ENCODE assay signal across 1 cellular context in the genomic region with DNA sequence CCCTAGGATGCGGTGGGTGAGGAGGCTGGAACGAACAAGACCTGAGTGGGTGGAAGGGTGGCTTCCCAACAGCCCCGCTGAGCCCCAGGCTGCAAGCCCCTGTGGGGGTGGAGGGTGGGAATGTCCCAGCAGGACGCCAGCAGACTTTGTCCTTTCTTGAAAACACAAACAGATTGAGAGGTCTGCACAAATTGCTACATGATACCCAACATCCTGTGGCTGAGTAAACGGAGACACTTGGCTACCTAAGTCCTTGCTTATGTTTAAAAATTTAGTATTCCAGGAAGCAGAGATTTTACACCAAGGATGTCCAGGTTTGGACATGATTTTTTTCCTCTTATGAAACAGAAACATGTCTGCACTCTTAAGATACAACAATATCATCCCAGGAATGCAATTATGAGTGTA.
TF ChIP-seq lines count a peak whose summit lies in the region.

No MANE protein-coding gene starts in this region.

TF ChIP-seq in GM12878, 131 proteins besides CTCF, POLR2A, EP300 and RAD21 (continued from another document):
- TF ChIP-seq, protein P1, sequence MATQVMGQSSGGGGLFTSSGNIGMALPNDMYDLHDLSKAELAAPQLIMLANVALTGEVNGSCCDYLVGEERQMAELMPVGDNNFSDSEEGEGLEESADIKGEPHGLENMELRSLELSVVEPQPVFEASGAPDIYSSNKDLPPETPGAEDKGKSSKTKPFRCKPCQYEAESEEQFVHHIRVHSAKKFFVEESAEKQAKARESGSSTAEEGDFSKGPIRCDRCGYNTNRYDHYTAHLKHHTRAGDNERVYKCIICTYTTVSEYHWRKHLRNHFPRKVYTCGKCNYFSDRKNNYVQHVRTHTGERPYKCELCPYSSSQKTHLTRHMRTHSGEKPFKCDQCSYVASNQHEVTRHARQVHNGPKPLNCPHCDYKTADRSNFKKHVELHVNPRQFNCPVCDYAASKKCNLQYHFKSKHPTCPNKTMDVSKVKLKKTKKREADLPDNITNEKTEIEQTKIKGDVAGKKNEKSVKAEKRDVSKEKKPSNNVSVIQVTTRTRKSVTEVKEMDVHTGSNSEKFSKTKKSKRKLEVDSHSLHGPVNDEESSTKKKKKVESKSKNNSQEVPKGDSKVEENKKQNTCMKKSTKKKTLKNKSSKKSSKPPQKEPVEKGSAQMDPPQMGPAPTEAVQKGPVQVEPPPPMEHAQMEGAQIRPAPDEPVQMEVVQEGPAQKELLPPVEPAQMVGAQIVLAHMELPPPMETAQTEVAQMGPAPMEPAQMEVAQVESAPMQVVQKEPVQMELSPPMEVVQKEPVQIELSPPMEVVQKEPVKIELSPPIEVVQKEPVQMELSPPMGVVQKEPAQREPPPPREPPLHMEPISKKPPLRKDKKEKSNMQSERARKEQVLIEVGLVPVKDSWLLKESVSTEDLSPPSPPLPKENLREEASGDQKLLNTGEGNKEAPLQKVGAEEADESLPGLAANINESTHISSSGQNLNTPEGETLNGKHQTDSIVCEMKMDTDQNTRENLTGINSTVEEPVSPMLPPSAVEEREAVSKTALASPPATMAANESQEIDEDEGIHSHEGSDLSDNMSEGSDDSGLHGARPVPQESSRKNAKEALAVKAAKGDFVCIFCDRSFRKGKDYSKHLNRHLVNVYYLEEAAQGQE (IDR thresholded peaks at IDR 0.05; ENCODE audit: low read depth, low read length) = no peak
- TF ChIP-seq, protein P2, sequence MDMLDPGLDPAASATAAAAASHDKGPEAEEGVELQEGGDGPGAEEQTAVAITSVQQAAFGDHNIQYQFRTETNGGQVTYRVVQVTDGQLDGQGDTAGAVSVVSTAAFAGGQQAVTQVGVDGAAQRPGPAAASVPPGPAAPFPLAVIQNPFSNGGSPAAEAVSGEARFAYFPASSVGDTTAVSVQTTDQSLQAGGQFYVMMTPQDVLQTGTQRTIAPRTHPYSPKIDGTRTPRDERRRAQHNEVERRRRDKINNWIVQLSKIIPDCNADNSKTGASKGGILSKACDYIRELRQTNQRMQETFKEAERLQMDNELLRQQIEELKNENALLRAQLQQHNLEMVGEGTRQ (IDR thresholded peaks at IDR 0.05; ENCODE audit: borderline replicate concordance, low read depth, low read length) = no peak
